9 cellular contexts compared by ENCODE assay signal in the genomic region with DNA sequence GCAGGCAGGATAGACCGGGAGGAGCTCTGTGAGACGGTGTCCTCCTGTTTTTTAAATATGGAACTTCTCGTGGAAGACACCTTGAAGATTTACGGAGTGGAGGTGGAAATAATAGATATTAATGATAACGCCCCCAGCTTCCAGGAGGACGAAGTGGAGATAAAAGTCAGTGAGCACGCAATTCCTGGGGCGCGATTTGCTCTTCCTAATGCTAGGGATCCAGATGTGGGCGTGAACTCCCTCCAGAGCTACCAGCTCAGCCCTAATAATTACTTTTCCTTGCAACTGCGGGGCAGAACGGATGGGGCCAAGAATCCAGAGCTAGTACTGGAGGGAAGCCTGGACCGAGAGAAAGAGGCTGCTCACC. TPM values are rescaled to one million over a fixed set of nuclear protein-coding genes. Genes with fewer than 3 reads are reported as not detected.
DNase-seq lines count a peak whose midpoint lies in the region; ATAC-seq and TF ChIP-seq lines count a peak whose summit lies in the region.
"Had no signal": no experiment of that assay in that cellular context is flagged by ENCODE, and none has a peak within 500 bp of the region (broad histone marks: within the 10 kb centered on the region; RNA-seq: fewer than 3 reads in every experiment).

No MANE protein-coding gene starts in this region.

- peaks cover 73% of the 10 kb centered on the region for H3K27me3 Mint-ChIP-seq in activated CD8-positive, alpha-beta memory T cell treated with anti-CD3 and anti-CD28 coated beads, Interleukin-2, amount 10 ng/mL, durations not matched to agents 7 days and 5 days
- H3K27me3 Mint-ChIP-seq in activated CD4-positive, alpha-beta memory T cell treated with anti-CD3 and anti-CD28 coated beads for 36 hours, result peaks cover 68% of the 10 kb centered on the region
- peaks cover 57% of the 10 kb centered on the region for H3K27me3 Mint-ChIP-seq in stimulated activated memory B cell treated with anti-CD40 and anti-IgM and Interleukin-4, amounts not matched to agents 10 μg/mL and 1 μg/mL and 100 μg/mL, for 72 hours
- H3K27me3 Mint-ChIP-seq in Caco-2 (ENCODE audit: insufficient read depth, unreplicated experiment), result no peaks in the 10 kb centered on the region

- no peak for TF ChIP-seq CTCF in Caco-2 (IDR thresholded peaks at IDR 0.05; ENCODE audit: insufficient read depth in 1 of 2, low read depth in 1 of 2, low read length in 1 of 2, severe bottlenecking in 1 of 2, unreplicated experiment in 1 of 2)

- intact Hi-C loops in activated CD4-positive, alpha-beta memory T cell treated with anti-CD3 and anti-CD28 coated beads for 36 hours (cut with micrococcal nuclease), result loop anchor here (5.0 kb wide), 1 partner anchor 56 kb away; a partner anchor contains a TSS
- intact Hi-C loops in Caco-2 (cut with micrococcal nuclease; ENCODE audit: unreplicated experiment), result no loop called here

- DNase-seq in activated CD8-positive, alpha-beta memory T cell treated with anti-CD3 and anti-CD28 coated beads, Interleukin-2, amount 10 ng/mL, durations not matched to agents 7 days and 5 days, result no peak
- no peak for DNase-seq in activated CD8-positive, alpha-beta memory T cell treated with anti-CD3 and anti-CD28 coated beads, Interleukin-2, amount 50 U/mL, for 48 hours
- DNase-seq in activated CD4-positive, alpha-beta memory T cell treated with anti-CD3 and anti-CD28 coated beads for 36 hours, result no peak
- DNase-seq in foreskin melanocyte (peak; percentile 14), Caco-2 (no peak), NAMALWA (ENCODE audit: low spot score) (no peak)

- peak overlapping the region; percentile 54 for H3K27ac Mint-ChIP-seq in activated CD8-positive, alpha-beta memory T cell treated with anti-CD3 and anti-CD28 coated beads, Interleukin-2, amount 10 ng/mL, durations not matched to agents 7 days and 5 days
- no peak overlapping the region for H3K27ac Mint-ChIP-seq in activated CD4-positive, alpha-beta memory T cell treated with anti-CD3 and anti-CD28 coated beads for 36 hours
- H3K27ac Mint-ChIP-seq in stimulated activated memory B cell treated with anti-CD40 and anti-IgM and Interleukin-4, amounts not matched to agents 10 μg/mL and 1 μg/mL and 100 μg/mL, for 72 hours, result no peak overlapping the region
- H3K27ac Mint-ChIP-seq in Caco-2 (ENCODE audit: unreplicated experiment), result no peak overlapping the region

- BruUV-seq in Caco-2 (replicated peaks; lab: Mats Ljungman, UMichigan), result no TSS peak

- H3K36me3 ChIP-seq in Caco-2 (ENCODE audit: control insufficient read depth, insufficient read depth, low read length), result no peaks in the 10 kb centered on the region

- no peaks in the 10 kb centered on the region for H3K4me1 ChIP-seq in Caco-2

- H3K4me3 ChIP-seq in Caco-2 (ENCODE audit: low read depth, low read length), result no peak overlapping the region

- POLR2A ChIA-PET in activated CD4-positive, alpha-beta memory T cell treated with anti-CD3 and anti-CD28 coated beads for 36 hours (lab: Charles Lee), result interaction anchor here (0.6 to 1.4 kb wide), 2 partner anchors 101 to 262 kb away, joined by 3 to 4 read pairs; a partner anchor contains a TSS
- POLR2A ChIA-PET in Caco-2 (lab: Charles Lee), result interaction anchor here (0.6 kb wide), 1 partner anchor 101 kb away, joined by 4 read pairs; no protein-coding TSS in a partner anchor

- no peak for ATAC-seq in activated CD8-positive, alpha-beta memory T cell treated with anti-CD3 and anti-CD28 coated beads, Interleukin-2, amount 10 ng/mL, durations not matched to agents 7 days and 5 days
- no peak for ATAC-seq in stimulated activated memory B cell treated with anti-CD40 and anti-IgM and Interleukin-4, amounts not matched to agents 10 μg/mL and 1 μg/mL and 100 μg/mL, for 72 hours
- no peak for ATAC-seq in HG03520 (IDR thresholded peaks at IDR 0.05; ENCODE audit: unreplicated experiment)

- H3K4me1 Mint-ChIP-seq in activated CD8-positive, alpha-beta memory T cell treated with anti-CD3 and anti-CD28 coated beads, Interleukin-2, amount 10 ng/mL, durations not matched to agents 7 days and 5 days, result peaks cover 9% of the 10 kb centered on the region
- H3K4me1 Mint-ChIP-seq in activated CD4-positive, alpha-beta memory T cell treated with anti-CD3 and anti-CD28 coated beads for 36 hours (ENCODE audit: low read depth), result peaks cover 4% of the 10 kb centered on the region
- peaks cover 12% of the 10 kb centered on the region for H3K4me1 Mint-ChIP-seq in stimulated activated memory B cell treated with anti-CD40 and anti-IgM and Interleukin-4, amounts not matched to agents 10 μg/mL and 1 μg/mL and 100 μg/mL, for 72 hours
- H3K4me1 Mint-ChIP-seq in Caco-2 (ENCODE audit: low read depth, unreplicated experiment), result no peaks in the 10 kb centered on the region

- H3K9me3 Mint-ChIP-seq in activated CD8-positive, alpha-beta memory T cell treated with anti-CD3 and anti-CD28 coated beads, Interleukin-2, amount 10 ng/mL, durations not matched to agents 7 days and 5 days (ENCODE audit: low read depth), result peaks cover 8% of the 10 kb centered on the region
- peaks cover 36% of the 10 kb centered on the region for H3K9me3 Mint-ChIP-seq in activated CD4-positive, alpha-beta memory T cell treated with anti-CD3 and anti-CD28 coated beads for 36 hours
- H3K9me3 Mint-ChIP-seq in stimulated activated memory B cell treated with anti-CD40 and anti-IgM and Interleukin-4, amounts not matched to agents 10 μg/mL and 1 μg/mL and 100 μg/mL, for 72 hours, result peaks cover 13% of the 10 kb centered on the region
- H3K9me3 Mint-ChIP-seq in Caco-2 (ENCODE audit: unreplicated experiment), result peaks cover 14% of the 10 kb centered on the region

- H3K36me3 Mint-ChIP-seq in activated CD8-positive, alpha-beta memory T cell treated with anti-CD3 and anti-CD28 coated beads, Interleukin-2, amount 10 ng/mL, durations not matched to agents 7 days and 5 days, result peaks cover 7% of the 10 kb centered on the region
- peaks cover 35% of the 10 kb centered on the region for H3K36me3 Mint-ChIP-seq in activated CD4-positive, alpha-beta memory T cell treated with anti-CD3 and anti-CD28 coated beads for 36 hours
- H3K36me3 Mint-ChIP-seq in stimulated activated memory B cell treated with anti-CD40 and anti-IgM and Interleukin-4, amounts not matched to agents 10 μg/mL and 1 μg/mL and 100 μg/mL, for 72 hours, result no peaks in the 10 kb centered on the region
- peaks cover 27% of the 10 kb centered on the region for H3K36me3 Mint-ChIP-seq in Caco-2 (ENCODE audit: insufficient read depth, unreplicated experiment)

- H3K9me3 ChIP-seq in Caco-2, result peaks cover 14% of the 10 kb centered on the region; the same call in 1 of the 2 replicates

- CTCF ChIA-PET in activated CD8-positive, alpha-beta memory T cell treated with anti-CD3 and anti-CD28 coated beads, Interleukin-2, amount 10 ng/mL, durations not matched to agents 7 days and 5 days (lab: Charles Lee), result interaction anchor here (0.6 to 2.4 kb wide), 20 partner anchors 8 to 222 kb away, joined by 3 to 23 read pairs (median 4); a partner anchor contains a TSS
- CTCF ChIA-PET in activated CD4-positive, alpha-beta memory T cell treated with anti-CD3 and anti-CD28 coated beads for 36 hours (lab: Charles Lee), result interaction anchor here (0.6 to 2.6 kb wide), 18 partner anchors 8 to 225 kb away, joined by 3 to 27 read pairs (median 5); a partner anchor contains a TSS
- CTCF ChIA-PET in Caco-2 (lab: Charles Lee), result no interaction called here

- peak overlapping the region; percentile 65 for H3K4me3 Mint-ChIP-seq in activated CD8-positive, alpha-beta memory T cell treated with anti-CD3 and anti-CD28 coated beads, Interleukin-2, amount 10 ng/mL, durations not matched to agents 7 days and 5 days
- H3K4me3 Mint-ChIP-seq in activated CD4-positive, alpha-beta memory T cell treated with anti-CD3 and anti-CD28 coated beads for 36 hours, result peak overlapping the region; percentile 72
- peak overlapping the region; percentile 75 for H3K4me3 Mint-ChIP-seq in stimulated activated memory B cell treated with anti-CD40 and anti-IgM and Interleukin-4, amounts not matched to agents 10 μg/mL and 1 μg/mL and 100 μg/mL, for 72 hours
- no peak overlapping the region for H3K4me3 Mint-ChIP-seq in Caco-2 (ENCODE audit: unreplicated experiment)

- no peaks in the 10 kb centered on the region for H3K27me3 ChIP-seq in Caco-2 (replicated peaks; ENCODE audit: control insufficient read depth, insufficient read depth, low read length)

RNA-seq across cellular contexts. Expression of a gene that starts 0.6 kb away (rescaled TPM):
- not detected for total RNA-seq in activated CD8-positive, alpha-beta memory T cell treated with anti-CD3 and anti-CD28 coated beads, Interleukin-2, amount 10 ng/mL, durations not matched to agents 7 days and 5 days
- total RNA-seq in activated CD4-positive, alpha-beta memory T cell treated with anti-CD3 and anti-CD28 coated beads for 36 hours, result under 1 TPM in 1 of 2 experiments, not detected in 1; 0.05 TPM
- 1.2 and 1.9 TPM in 2 replicates for total RNA-seq in Caco-2 (2022)

RNA-seq across cellular contexts. Expression of a gene that starts 4.0 kb away (rescaled TPM):
- not detected for total RNA-seq in activated CD8-positive, alpha-beta memory T cell treated with anti-CD3 and anti-CD28 coated beads, Interleukin-2, amount 10 ng/mL, durations not matched to agents 7 days and 5 days
- under 1 TPM in 1 of 2 experiments, not detected in 1; 0.07 TPM for total RNA-seq in activated CD4-positive, alpha-beta memory T cell treated with anti-CD3 and anti-CD28 coated beads for 36 hours
- total RNA-seq in Caco-2 (2022), result 2.3 and 2.4 TPM in 2 replicates

RNA-seq across cellular contexts. Expression of a gene that starts 8.7 kb away (rescaled TPM):
- not detected for total RNA-seq in activated CD8-positive, alpha-beta memory T cell treated with anti-CD3 and anti-CD28 coated beads, Interleukin-2, amount 10 ng/mL, durations not matched to agents 7 days and 5 days
- total RNA-seq in activated CD4-positive, alpha-beta memory T cell treated with anti-CD3 and anti-CD28 coated beads for 36 hours, result under 1 TPM; 0.07 to 0.10 TPM
- total RNA-seq in Caco-2 (2022), result 2.9 and 3.6 TPM in 2 replicates

RNA-seq across cellular contexts. Expression of a gene that starts 8.8 kb away (rescaled TPM):
- total RNA-seq in activated CD8-positive, alpha-beta memory T cell treated with anti-CD3 and anti-CD28 coated beads, Interleukin-2, amount 10 ng/mL, durations not matched to agents 7 days and 5 days, result under 1 TPM in 1 of 2 experiments, not detected in 1; 0.07 TPM
- under 1 TPM in 1 of 2 experiments, not detected in 1; 0.07 TPM for total RNA-seq in activated CD4-positive, alpha-beta memory T cell treated with anti-CD3 and anti-CD28 coated beads for 36 hours
- total RNA-seq in Caco-2 (2022), result 0.52 and 1.0 TPM in 2 replicates
- total RNA-seq: M059J had no signal

RNA-seq across cellular contexts. Expression of a gene that starts 13.7 kb away (rescaled TPM):
- not detected for total RNA-seq in activated CD8-positive, alpha-beta memory T cell treated with anti-CD3 and anti-CD28 coated beads, Interleukin-2, amount 10 ng/mL, durations not matched to agents 7 days and 5 days
- total RNA-seq in activated CD4-positive, alpha-beta memory T cell treated with anti-CD3 and anti-CD28 coated beads for 36 hours, result under 1 TPM in 1 of 2 experiments, not detected in 1; 0.07 TPM
- 2.5 and 2.8 TPM in 2 replicates for total RNA-seq in Caco-2 (2022)
